ENCODE assay signal across 19 cellular contexts in genomic region chr10:50384238-50384637, GRCh38.
DNase-seq lines count a peak whose midpoint lies in the region; ATAC-seq, FAIRE-seq and TF ChIP-seq lines count a peak whose summit lies in the region.
"Had no signal": no experiment of that assay in that cellular context is flagged by ENCODE, and none has a peak within 500 bp of the region (broad histone marks: within the 10 kb centered on the region; RNA-seq: fewer than 3 reads in every experiment).

No MANE protein-coding gene starts in this region.

- H3K27me3 Mint-ChIP-seq in Calu3 (ENCODE audit: unreplicated experiment) (no peaks in the 10 kb centered on the region), T-helper 17 cell (no peaks in the 10 kb centered on the region)
- H3K27me3 Mint-ChIP-seq: B cell had no signal

- intact Hi-C loops in Calu3 (cut with micrococcal nuclease; ENCODE audit: unreplicated experiment) = no loop called here
- intact Hi-C loops in dorsolateral prefrontal cortex (cut with DNase I) = loop anchor here in 1 of 2 donors (5.0 kb wide), 1 partner anchor 33 kb away; no protein-coding TSS in a partner anchor
- intact Hi-C loops in gastrocnemius medialis (cut with DNase I; ENCODE audit: low total_unique reads) = loop anchor here (10.0 kb wide), 2 partner anchors 241 to 1871 kb away; partner anchors contain the start of gene SGMS1
- intact Hi-C loops in breast epithelium (cut with DNase I; ENCODE audit: low total_unique reads) = no loop called here

- H3K36me3 ChIP-seq in gastrocnemius medialis = no peaks in the 10 kb centered on the region
- no peaks in the 10 kb centered on the region for H3K36me3 ChIP-seq in breast epithelium
- H3K36me3 ChIP-seq: Peyer's patch had no signal

- FAIRE-seq in GM12891 (lab: Jason Lieb, UNC) = no peak
- FAIRE-seq: H54 had no signal

- no peak for DNase-seq in Calu3
- DNase-seq in T-helper 17 cell = no peak
- DNase-seq in dorsolateral prefrontal cortex = no peak
- DNase-seq in gastrocnemius medialis = no peak
- DNase-seq in NK-92 treated with Interleukin-12 subunit alpha and Interleukin-12 subunit beta, amount 100 ng/mL, for 24 hours (lab: John Stamatoyannopoulos, UW) = no peak
- no peak for DNase-seq in GM12891 (ENCODE audit: insufficient read length, low spot score)
- no peak for DNase-seq in NCI-H1694 (lab: John Stamatoyannopoulos, UW)
- no peak for DNase-seq in breast epithelium (ENCODE audit: low spot score in 2 of 2)
- DNase-seq: CD8-positive, alpha-beta T cell; GF-D8; IMR-90; MV-4-11; NCI-H1417 treated with DMSO at 0.1 percent for 48 hours; NCI-H2029 treated with DMSO at 0.1 percent for 48 hours; NCI-H510A treated with DMSO at 0.1 percent for 48 hours; Peyer's patch; SHP77 had no signal

- TF ChIP-seq POLR2A in gastrocnemius medialis (IDR thresholded peaks at IDR 0.05) (no peak), GM12891 (IDR thresholded peaks at IDR 0.05; ENCODE audit: low read depth, low read length) (no peak), breast epithelium (IDR thresholded peaks at IDR 0.05) (no peak)

- H3K27ac Mint-ChIP-seq in Calu3 (ENCODE audit: unreplicated experiment) (peak overlapping the region; percentile 63), T-helper 17 cell (peak overlapping the region; percentile 90)
- H3K27ac Mint-ChIP-seq: B cell; CD8-positive, alpha-beta T cell had no signal

- no peaks in the 10 kb centered on the region for H3K27me3 ChIP-seq in dorsolateral prefrontal cortex
- no peaks in the 10 kb centered on the region for H3K27me3 ChIP-seq in gastrocnemius medialis
- no peaks in the 10 kb centered on the region for H3K27me3 ChIP-seq in breast epithelium
- H3K27me3 ChIP-seq: Peyer's patch had no signal

- CTCF ChIA-PET in Calu3 (lab: Charles Lee) = no interaction called here

- H3K9me3 ChIP-seq in T-helper 17 cell (ENCODE audit: control insufficient read depth, low read length, poor library complexity, severe bottlenecking) (no peaks in the 10 kb centered on the region), gastrocnemius medialis (no peaks in the 10 kb centered on the region), breast epithelium (no peaks in the 10 kb centered on the region)
- H3K9me3 ChIP-seq: Peyer's patch had no signal

- H3K4me3 Mint-ChIP-seq in Calu3 (ENCODE audit: low read depth, unreplicated experiment) (no peak overlapping the region), T-helper 17 cell (no peak overlapping the region)
- H3K4me3 Mint-ChIP-seq: B cell; CD8-positive, alpha-beta T cell had no signal

- H3K4me3 ChIP-seq in dorsolateral prefrontal cortex (no peak overlapping the region), gastrocnemius medialis (no peak overlapping the region), breast epithelium (no peak overlapping the region)
- H3K4me3 ChIP-seq: Peyer's patch had no signal

- BruUV-seq in Calu3 (replicated peaks; lab: Mats Ljungman, UMichigan) = no TSS peak

- ATAC-seq in T-helper 17 cell (no peak), gastrocnemius medialis (no peak)
- ATAC-seq: CD8-positive, alpha-beta T cell had no signal

- H3K27ac ChIP-seq in dorsolateral prefrontal cortex = peak overlapping the region in 56 of 59 donors; percentile 9 to 95 (median 82)
- peak overlapping the region; percentile 68 to 83 (median 72) for H3K27ac ChIP-seq in gastrocnemius medialis
- peak overlapping the region in 1 of 2 donors; percentile 54 for H3K27ac ChIP-seq in breast epithelium
- H3K27ac ChIP-seq: Peyer's patch had no signal

- H3K9me3 Mint-ChIP-seq in Calu3 (ENCODE audit: low read depth, unreplicated experiment) = no peaks in the 10 kb centered on the region
- H3K9me3 Mint-ChIP-seq: CD8-positive, alpha-beta T cell had no signal

- in situ Hi-C loops in gastrocnemius medialis (cut with MboI; ENCODE audit: low sequenced_read_pairs in 4 of 4) = no loop called here

- H3K36me3 Mint-ChIP-seq in Calu3 (ENCODE audit: insufficient read depth, unreplicated experiment) (peaks cover 6% of the 10 kb centered on the region), T-helper 17 cell (ENCODE audit: low read depth) (peaks cover 2% of the 10 kb centered on the region)

- H3K4me1 Mint-ChIP-seq in Calu3 (ENCODE audit: low read depth, unreplicated experiment) (peaks cover 24% of the 10 kb centered on the region), T-helper 17 cell (peaks cover 32% of the 10 kb centered on the region)

- TF ChIP-seq CTCF in Calu3 (IDR thresholded peaks at IDR 0.05; ENCODE audit: unreplicated experiment) = no peak
- no peak for TF ChIP-seq CTCF in dorsolateral prefrontal cortex (IDR thresholded peaks at IDR 0.05 in 54 of 56, conservative IDR thresholded peaks at IDR 0.05 in 2 of 56; ENCODE audit: low read depth in 1 of 56, partially characterized antibody in 56 of 56)
- no peak for TF ChIP-seq CTCF in gastrocnemius medialis (IDR thresholded peaks at IDR 0.05 in 4 of 5, conservative IDR thresholded peaks at IDR 0.05 in 1 of 5)
- TF ChIP-seq CTCF in breast epithelium (IDR thresholded peaks at IDR 0.05) = no peak

- H3K4me1 ChIP-seq in gastrocnemius medialis (peaks cover 53 to 58% of the 10 kb centered on the region in 2 donors), breast epithelium (no peaks in the 10 kb centered on the region)

TF ChIP-seq in GM12891, 5 proteins besides CTCF, POLR2A, EP300 and RAD21:
- TF ChIP-seq POLR2AphosphoS5 (IDR thresholded peaks at IDR 0.05; ENCODE audit: low read depth, low read length) (no peak), TAF1 (IDR thresholded peaks at IDR 0.05; ENCODE audit: low read depth, low read length) (no peak), SPI1 (IDR thresholded peaks at IDR 0.05; ENCODE audit: low read depth, low read length) (no peak), PAX5 (IDR thresholded peaks at IDR 0.05; ENCODE audit: insufficient read depth, low read length, severe bottlenecking) (no peak)
